In genomic region chr22:17922925-17923898, GRCh38 we compare ENCODE assay signal across 1 cellular context.
TF ChIP-seq lines count a peak whose summit lies in the region.

No MANE protein-coding gene starts in this region.

TF ChIP-seq in WTC11, 78 proteins besides CTCF, POLR2A, EP300 and RAD21 (continued from another document):
- no peak for TF ChIP-seq ATF6 (CRISPR knock-in tag; IDR thresholded peaks at IDR 0.05)
- no peak for TF ChIP-seq ATF1 (CRISPR knock-in tag; IDR thresholded peaks at IDR 0.05)
- TF ChIP-seq JAZF1 (CRISPR knock-in tag; IDR thresholded peaks at IDR 0.05), result no peak
- no peak for TF ChIP-seq EMX1 (CRISPR knock-in tag; IDR thresholded peaks at IDR 0.05)
- TF ChIP-seq ZMAT4 (CRISPR knock-in tag; IDR thresholded peaks at IDR 0.05), result no peak
